In the genomic region with DNA sequence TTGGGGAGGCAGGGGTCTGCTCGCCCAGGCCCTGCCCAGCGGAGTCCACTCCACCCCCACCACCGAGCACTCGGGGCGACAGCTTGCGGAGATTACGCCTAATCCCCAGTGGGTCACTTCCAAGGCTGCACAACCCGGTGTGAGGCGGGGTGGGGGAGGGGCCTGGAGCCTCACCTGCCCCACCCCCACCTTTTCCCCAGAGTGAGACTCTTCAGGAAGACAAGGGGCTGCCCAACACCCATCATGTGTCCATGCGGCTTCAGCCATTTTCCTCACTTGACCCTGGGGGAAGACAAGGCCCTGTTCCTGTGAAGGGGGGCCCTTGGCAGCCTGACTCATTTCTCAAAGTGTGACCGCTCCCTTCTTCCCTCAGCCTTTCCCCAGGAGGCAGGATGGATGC, we compare ENCODE assay signal across 19 cellular contexts. TPM values are rescaled to one million over a fixed set of nuclear protein-coding genes. Genes with fewer than 3 reads are reported as not detected.
DNase-seq lines count a peak whose midpoint lies in the region; ATAC-seq and TF ChIP-seq lines count a peak whose summit lies in the region.
"Had no signal": no experiment of that assay in that cellular context is flagged by ENCODE, and none has a peak within 500 bp of the region (broad histone marks: within the 10 kb centered on the region; RNA-seq: fewer than 3 reads in every experiment).

No MANE protein-coding gene starts in this region.

- no peak for TF ChIP-seq CTCF in RWPE2 (IDR thresholded peaks at IDR 0.05; ENCODE audit: poor library complexity, severe bottlenecking)
- TF ChIP-seq CTCF in tibial nerve (IDR thresholded peaks at IDR 0.05) = no peak
- TF ChIP-seq CTCF in GM13976 (IDR thresholded peaks at IDR 0.05; ENCODE audit: borderline replicate concordance, control extremely low read depth, extremely low read depth, insufficient read depth, missing control alignments) = no peak

- H3K4me1 ChIP-seq in RWPE2 (ENCODE audit: insufficient read depth, poor library complexity, severe bottlenecking) = no peaks in the 10 kb centered on the region
- H3K4me1 ChIP-seq in iPS-20b (ENCODE audit: insufficient read depth, low read length) = peaks cover 19% of the 10 kb centered on the region; the same call in 1 of the 2 replicates
- H3K4me1 ChIP-seq in tibial nerve = peaks cover 0 to 44% (median 17%) of the 10 kb centered on the region in 4 donors

- no peaks in the 10 kb centered on the region for H3K27me3 ChIP-seq in RWPE2 (ENCODE audit: insufficient read depth, poor library complexity, severe bottlenecking)
- H3K27me3 ChIP-seq in iPS-20b (ENCODE audit: insufficient read depth, low read length) = no peaks in the 10 kb centered on the region
- no peaks in the 10 kb centered on the region for H3K27me3 ChIP-seq in tibial nerve
- H3K27me3 ChIP-seq: brain microvascular endothelial cell, stomach had no signal

- WGBS in tibial nerve, 2 donors = 58 to 68% methylated on average over 6 to 11 of the region's 11 CpGs

- H3K9me3 ChIP-seq in RWPE2 (ENCODE audit: severe bottlenecking) (no peaks in the 10 kb centered on the region), iPS-20b (ENCODE audit: insufficient read depth, low read depth, low read length) (no peaks in the 10 kb centered on the region), tibial nerve (no peaks in the 10 kb centered on the region)
- H3K9me3 ChIP-seq: stomach had no signal

- H3K9ac ChIP-seq in iPS-20b (ENCODE audit: low read depth, low read length) = peak overlapping the region; percentile 70; the same call in 1 of the 2 replicates

- in situ Hi-C loops in GM13976 (cut with MboI; ENCODE audit: low sequenced_read_pairs, unreplicated experiment) = no loop called here

- H3K4me3 ChIP-seq in RWPE2 (ENCODE audit: severe bottlenecking) = no peak overlapping the region
- no peak overlapping the region for H3K4me3 ChIP-seq in iPS-20b (ENCODE audit: low read length)
- no peak overlapping the region for H3K4me3 ChIP-seq in tibial nerve
- H3K4me3 ChIP-seq: stomach had no signal

- DNase-seq in Right ventricle myocardium superior (peak; percentile 20), Right ventricle myocardium inferior (ENCODE audit: missing footprints) (no peak), RWPE2 (ENCODE audit: low spot score) (no peak), tibial nerve (ENCODE audit: low spot score in 2 of 2) (no peak), GM13976 (ENCODE audit: low spot score) (no peak), UCSD-AML1 (lab: John Stamatoyannopoulos, UW; ENCODE audit: unreplicated experiment) (no peak)
- no peak for DNase-seq in activated CD4-positive, alpha-beta T cell treated with anti-CD3 and anti-CD28 coated beads, Interleukin-2, amount 50 U/mL, for 48 hours
- DNase-seq: activated CD4-positive, alpha-beta T cell treated with anti-CD3 and anti-CD28 coated beads, Interleukin-2, amount 10 ng/mL, durations not matched to agents 24 days and 14 days; activated naive CD8-positive, alpha-beta T cell treated with anti-CD3 and anti-CD28 coated beads, Interleukin-2, amount 50 U/mL, for 24 hours; brain microvascular endothelial cell; head of caudate nucleus; NCI-H1092; NCI-H2081 treated with DMSO at 0.1 percent for 48 hours; NCI-H510A; stimulated activated CD4-positive, alpha-beta T cell treated with anti-CD3 and anti-CD28 coated beads, Interleukin-12 subunit alpha, Interleukin-12 subunit beta, amount 100 ng/mL, for 4 hours; stomach had no signal

- H3K27ac ChIP-seq in RWPE2 (ENCODE audit: poor library complexity, severe bottlenecking) = no peak overlapping the region
- H3K27ac ChIP-seq in iPS-20b (ENCODE audit: low read length) = peak overlapping the region; percentile 36
- peak overlapping the region in 3 of 4 donors; percentile 30 to 82 (median 77) for H3K27ac ChIP-seq in tibial nerve
- H3K27ac ChIP-seq: 22Rv1, brain microvascular endothelial cell, stomach had no signal

- no peak for TF ChIP-seq POLR2A in tibial nerve (IDR thresholded peaks at IDR 0.05)

- intact Hi-C loops in Right ventricle myocardium superior (cut with DNase I) (no loop called here), Right ventricle myocardium inferior (cut with DNase I) (no loop called here)

- no peak for ATAC-seq in Right ventricle myocardium superior (ENCODE audit: poor library complexity)
- ATAC-seq in Right ventricle myocardium inferior = no peak
- 0 out of 3 replicates have a peak, but pooled peaks have one; percentile 20 for ATAC-seq in RWPE2 (ENCODE audit: low read depth)
- ATAC-seq: activated naive CD8-positive, alpha-beta T cell treated with anti-CD3 and anti-CD28 coated beads, Interleukin-2, amount 50 U/mL, for 24 hours had no signal

- H3K36me3 ChIP-seq in RWPE2 (ENCODE audit: low read depth) = no peaks in the 10 kb centered on the region
- no peaks in the 10 kb centered on the region for H3K36me3 ChIP-seq in iPS-20b (ENCODE audit: insufficient read depth, low read depth, low read length)
- peaks cover 0 to 26% (median 0%) of the 10 kb centered on the region in 3 donors for H3K36me3 ChIP-seq in tibial nerve
- H3K36me3 ChIP-seq: brain microvascular endothelial cell had no signal

- TF ChIP-seq EP300 in tibial nerve (IDR thresholded peaks at IDR 0.05) = no peak

RNA-seq across cellular contexts. Expression of gene SYNGR1, which starts 12.5 kb away (rescaled TPM):
- 32.2 TPM for total RNA-seq in Right ventricle myocardium superior
- 40.5 TPM for total RNA-seq in Right ventricle myocardium inferior
- total RNA-seq in tibial nerve = 10 to 100 TPM; 21.1 to 32.8 (median 25.5) TPM
- total RNA-seq: activated CD4-positive, alpha-beta T cell treated with anti-CD3 and anti-CD28 coated beads, Interleukin-2, amount 10 ng/mL, durations not matched to agents 24 days and 14 days; activated T-helper 2 cell treated with anti-CD3 and anti-CD28 coated beads, Interferon-gamma antibody, Interleukin-2, Interleukin-4, amounts not matched to agents 10 μg/mL and 5 μg/mL and 100 μg/mL, durations not matched to agents 14 hours and 24 hours and 36 hours had no signal

RNA-seq across cellular contexts. Expression of gene TAB1, which starts 37.3 kb away (rescaled TPM):
- 17.3 TPM for total RNA-seq in Right ventricle myocardium superior
- 17.3 TPM for total RNA-seq in Right ventricle myocardium inferior
- 10 to 100 TPM; 29.7 to 33.7 (median 32.0) TPM for total RNA-seq in tibial nerve

RNA-seq across cellular contexts. Expression of gene RPL3, which starts 42.8 kb away (rescaled TPM):
- total RNA-seq in Right ventricle myocardium superior (300 TPM), Right ventricle myocardium inferior (355 TPM), tibial nerve (1,000 to 10,000 TPM; 1,869 to 2,331 (median 1,970) TPM)
